In the genomic region with DNA sequence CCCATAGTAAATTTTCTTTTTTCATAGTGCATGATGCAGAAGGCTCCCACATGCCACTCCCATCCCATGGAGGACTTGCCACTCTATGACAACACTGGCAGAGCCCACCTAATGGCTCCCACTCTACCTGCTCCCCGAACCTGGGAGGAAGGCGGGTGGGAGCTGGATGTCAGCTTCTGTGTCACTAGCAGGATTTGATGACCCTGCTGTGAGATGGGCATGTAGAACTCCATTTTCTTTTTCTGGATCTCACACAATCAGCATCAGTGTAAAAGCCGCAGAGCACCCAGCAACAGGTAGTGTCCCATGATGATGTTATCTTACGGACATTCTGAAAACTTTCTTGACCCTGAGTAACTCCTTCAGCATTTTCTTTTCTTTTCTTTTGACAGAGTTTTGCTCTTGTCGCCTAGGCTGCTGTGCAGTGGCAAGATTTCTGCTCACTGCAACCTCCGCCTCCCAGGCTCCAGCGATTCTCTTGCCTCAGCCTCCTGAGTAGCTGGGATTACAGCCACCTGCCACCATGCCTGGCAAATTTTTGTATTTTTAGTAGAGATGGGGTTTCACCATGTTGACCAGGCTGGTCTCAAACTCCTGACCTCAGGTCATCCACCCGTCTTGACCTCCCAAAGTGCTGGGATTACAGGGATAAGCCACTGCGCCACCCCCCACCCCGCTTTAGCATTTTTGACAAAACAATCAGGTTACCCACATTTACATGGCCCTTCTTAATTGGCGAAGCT, we compare ENCODE assay signal across 2 cellular contexts.
TF ChIP-seq lines count a peak whose summit lies in the region.

No MANE protein-coding gene starts in this region.

TF ChIP-seq in IMR-90, 13 proteins besides CTCF, POLR2A, EP300 and RAD21:
- no peak for TF ChIP-seq MAZ (IDR thresholded peaks at IDR 0.05; ENCODE audit: borderline replicate concordance, low read depth, low read length)

TF ChIP-seq in SK-N-SH, 30 proteins besides CTCF, POLR2A, EP300 and RAD21:
- no peak for TF ChIP-seq POLR2AphosphoS5 (IDR thresholded peaks at IDR 0.05; ENCODE audit: low read depth, low read length)
- TF ChIP-seq, protein P1, sequence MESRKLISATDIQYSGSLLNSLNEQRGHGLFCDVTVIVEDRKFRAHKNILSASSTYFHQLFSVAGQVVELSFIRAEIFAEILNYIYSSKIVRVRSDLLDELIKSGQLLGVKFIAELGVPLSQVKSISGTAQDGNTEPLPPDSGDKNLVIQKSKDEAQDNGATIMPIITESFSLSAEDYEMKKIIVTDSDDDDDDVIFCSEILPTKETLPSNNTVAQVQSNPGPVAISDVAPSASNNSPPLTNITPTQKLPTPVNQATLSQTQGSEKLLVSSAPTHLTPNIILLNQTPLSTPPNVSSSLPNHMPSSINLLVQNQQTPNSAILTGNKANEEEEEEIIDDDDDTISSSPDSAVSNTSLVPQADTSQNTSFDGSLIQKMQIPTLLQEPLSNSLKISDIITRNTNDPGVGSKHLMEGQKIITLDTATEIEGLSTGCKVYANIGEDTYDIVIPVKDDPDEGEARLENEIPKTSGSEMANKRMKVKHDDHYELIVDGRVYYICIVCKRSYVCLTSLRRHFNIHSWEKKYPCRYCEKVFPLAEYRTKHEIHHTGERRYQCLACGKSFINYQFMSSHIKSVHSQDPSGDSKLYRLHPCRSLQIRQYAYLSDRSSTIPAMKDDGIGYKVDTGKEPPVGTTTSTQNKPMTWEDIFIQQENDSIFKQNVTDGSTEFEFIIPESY (IDR thresholded peaks at IDR 0.05; ENCODE audit: borderline replicate concordance, low read depth): no peak
- TF ChIP-seq ELF1 (IDR thresholded peaks at IDR 0.05): no peak
- TF ChIP-seq SIN3A (IDR thresholded peaks at IDR 0.05; ENCODE audit: borderline replicate concordance, low read depth, low read length): no peak
- no peak for TF ChIP-seq JUND (IDR thresholded peaks at IDR 0.05)
- no peak for TF ChIP-seq MXI1 (IDR thresholded peaks at IDR 0.05; ENCODE audit: low read depth, low read length)
- no peak for TF ChIP-seq FOXJ3 (CRISPR knock-in tag; IDR thresholded peaks at IDR 0.05)
- TF ChIP-seq GATA2 (CRISPR knock-in tag; IDR thresholded peaks at IDR 0.05): no peak
- no peak for TF ChIP-seq TAF1 (IDR thresholded peaks at IDR 0.05; ENCODE audit: borderline replicate concordance, low read depth, low read length)
- no peak for TF ChIP-seq FOSL2 (IDR thresholded peaks at IDR 0.05; ENCODE audit: borderline replicate concordance, low read depth)
- no peak for TF ChIP-seq TEAD4 (IDR thresholded peaks at IDR 0.05; ENCODE audit: borderline replicate concordance, insufficient read depth)
- TF ChIP-seq NRF1 (IDR thresholded peaks at IDR 0.05; ENCODE audit: low read depth, low read length): no peak
- TF ChIP-seq RFX5 (IDR thresholded peaks at IDR 0.05; ENCODE audit: low read length): no peak
- TF ChIP-seq, protein P2, sequence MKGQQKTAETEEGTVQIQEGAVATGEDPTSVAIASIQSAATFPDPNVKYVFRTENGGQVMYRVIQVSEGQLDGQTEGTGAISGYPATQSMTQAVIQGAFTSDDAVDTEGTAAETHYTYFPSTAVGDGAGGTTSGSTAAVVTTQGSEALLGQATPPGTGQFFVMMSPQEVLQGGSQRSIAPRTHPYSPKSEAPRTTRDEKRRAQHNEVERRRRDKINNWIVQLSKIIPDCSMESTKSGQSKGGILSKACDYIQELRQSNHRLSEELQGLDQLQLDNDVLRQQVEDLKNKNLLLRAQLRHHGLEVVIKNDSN (IDR thresholded peaks at IDR 0.05; ENCODE audit: borderline replicate concordance, low read depth): no peak
- TF ChIP-seq, protein P3, sequence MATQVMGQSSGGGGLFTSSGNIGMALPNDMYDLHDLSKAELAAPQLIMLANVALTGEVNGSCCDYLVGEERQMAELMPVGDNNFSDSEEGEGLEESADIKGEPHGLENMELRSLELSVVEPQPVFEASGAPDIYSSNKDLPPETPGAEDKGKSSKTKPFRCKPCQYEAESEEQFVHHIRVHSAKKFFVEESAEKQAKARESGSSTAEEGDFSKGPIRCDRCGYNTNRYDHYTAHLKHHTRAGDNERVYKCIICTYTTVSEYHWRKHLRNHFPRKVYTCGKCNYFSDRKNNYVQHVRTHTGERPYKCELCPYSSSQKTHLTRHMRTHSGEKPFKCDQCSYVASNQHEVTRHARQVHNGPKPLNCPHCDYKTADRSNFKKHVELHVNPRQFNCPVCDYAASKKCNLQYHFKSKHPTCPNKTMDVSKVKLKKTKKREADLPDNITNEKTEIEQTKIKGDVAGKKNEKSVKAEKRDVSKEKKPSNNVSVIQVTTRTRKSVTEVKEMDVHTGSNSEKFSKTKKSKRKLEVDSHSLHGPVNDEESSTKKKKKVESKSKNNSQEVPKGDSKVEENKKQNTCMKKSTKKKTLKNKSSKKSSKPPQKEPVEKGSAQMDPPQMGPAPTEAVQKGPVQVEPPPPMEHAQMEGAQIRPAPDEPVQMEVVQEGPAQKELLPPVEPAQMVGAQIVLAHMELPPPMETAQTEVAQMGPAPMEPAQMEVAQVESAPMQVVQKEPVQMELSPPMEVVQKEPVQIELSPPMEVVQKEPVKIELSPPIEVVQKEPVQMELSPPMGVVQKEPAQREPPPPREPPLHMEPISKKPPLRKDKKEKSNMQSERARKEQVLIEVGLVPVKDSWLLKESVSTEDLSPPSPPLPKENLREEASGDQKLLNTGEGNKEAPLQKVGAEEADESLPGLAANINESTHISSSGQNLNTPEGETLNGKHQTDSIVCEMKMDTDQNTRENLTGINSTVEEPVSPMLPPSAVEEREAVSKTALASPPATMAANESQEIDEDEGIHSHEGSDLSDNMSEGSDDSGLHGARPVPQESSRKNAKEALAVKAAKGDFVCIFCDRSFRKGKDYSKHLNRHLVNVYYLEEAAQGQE (IDR thresholded peaks at IDR 0.05; ENCODE audit: low read depth, low read length): no peak
- TF ChIP-seq TCF12 (IDR thresholded peaks at IDR 0.05): no peak
